Comparison of ENCODE assay signal across 1 cellular context in the genomic region with DNA sequence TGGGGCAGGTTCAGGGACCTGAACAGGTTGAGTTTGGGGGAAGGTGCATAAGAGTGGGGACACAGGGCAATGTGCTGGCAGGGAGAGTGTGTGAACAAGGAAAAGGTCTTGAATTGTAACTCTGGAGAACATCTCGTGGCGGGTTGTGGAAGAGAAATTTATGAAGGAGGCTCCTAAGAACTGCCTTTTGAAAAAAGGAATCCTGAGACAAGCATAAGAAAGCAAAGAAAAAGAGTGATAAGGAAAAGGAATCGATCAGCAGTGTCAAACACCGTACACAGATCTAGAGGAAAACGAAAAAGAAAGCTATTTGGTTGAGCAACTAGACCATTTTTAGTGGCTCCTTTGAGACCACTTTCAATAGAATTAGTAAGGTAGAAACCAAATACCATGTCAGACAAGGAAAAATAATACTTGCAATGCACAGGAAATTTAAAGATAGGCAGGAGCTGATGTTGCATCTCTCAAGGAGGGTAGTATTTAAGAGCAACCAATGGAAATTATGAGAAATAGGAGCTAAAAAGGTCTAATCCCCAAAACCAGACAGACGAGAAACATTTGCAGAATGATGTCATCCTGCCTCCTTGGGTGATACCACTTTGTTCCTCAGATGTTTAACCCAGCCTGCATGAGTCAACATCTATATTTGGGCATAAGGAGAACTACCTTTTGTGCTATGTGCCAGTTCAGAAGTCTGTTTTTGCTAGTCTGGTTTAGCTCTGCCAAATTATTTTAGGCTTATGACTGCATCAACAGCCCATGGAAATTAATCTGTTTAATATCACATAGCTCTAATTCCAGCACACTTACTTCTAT.
TF ChIP-seq lines count a peak whose summit lies in the region.

No MANE protein-coding gene starts in this region.

TF ChIP-seq in K562, 482 proteins besides CTCF, POLR2A, EP300 and RAD21 (continued from another document):
- TF ChIP-seq ATF7 (IDR thresholded peaks at IDR 0.05) (peak; percentile 18; the same call in 1 of the 2 replicates), MEF2A (IDR thresholded peaks at IDR 0.05; ENCODE audit: control insufficient read depth, low read depth, low read length) (peak; percentile 44; the same call in 1 of the 2 replicates), FOSL1 (tag; conservative IDR thresholded peaks at IDR 0.05) (peak; percentile 75), MTF1 (CRISPR knock-in tag; IDR thresholded peaks at IDR 0.05; ENCODE audit: borderline replicate concordance) (no peak), RBM17 (IDR thresholded peaks at IDR 0.05; ENCODE audit: borderline replicate concordance, low read depth, low read length) (no peak), HMGN3 (IDR thresholded peaks at IDR 0.05; ENCODE audit: borderline replicate concordance, extremely low read depth, insufficient read length, low read depth, low read length) (no peak), JUND (IDR thresholded peaks at IDR 0.05; ENCODE audit: borderline replicate concordance, low read depth, low read length) (0 out of 2 replicates have a peak, but pooled peaks have one; percentile 7), JUND (tag; IDR thresholded peaks at IDR 0.05; ENCODE audit: borderline replicate concordance, low read depth, low read length) (peak; percentile 72; the same call in 2 of the 3 replicates), PRDM10 (IDR thresholded peaks at IDR 0.05; ENCODE audit: partially characterized antibody) (peak; percentile 66)
- TF ChIP-seq, protein P1, sequence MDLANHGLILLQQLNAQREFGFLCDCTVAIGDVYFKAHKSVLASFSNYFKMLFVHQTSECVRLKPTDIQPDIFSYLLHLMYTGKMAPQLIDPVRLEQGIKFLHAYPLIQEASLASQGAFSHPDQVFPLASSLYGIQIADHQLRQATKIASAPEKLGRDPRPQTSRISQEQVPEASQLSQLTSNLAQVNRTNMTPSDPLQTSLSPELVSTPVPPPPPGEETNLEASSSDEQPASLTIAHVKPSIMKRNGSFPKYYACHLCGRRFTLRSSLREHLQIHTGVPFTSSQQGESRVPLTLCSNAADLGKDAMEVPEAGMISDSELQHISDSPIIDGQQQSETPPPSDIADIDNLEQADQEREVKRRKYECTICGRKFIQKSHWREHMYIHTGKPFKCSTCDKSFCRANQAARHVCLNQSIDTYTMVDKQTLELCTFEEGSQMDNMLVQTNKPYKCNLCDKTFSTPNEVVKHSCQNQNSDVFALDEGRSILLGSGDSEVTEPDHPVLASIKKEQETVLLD (IDR thresholded peaks at IDR 0.05): no peak
- TF ChIP-seq, protein P2, sequence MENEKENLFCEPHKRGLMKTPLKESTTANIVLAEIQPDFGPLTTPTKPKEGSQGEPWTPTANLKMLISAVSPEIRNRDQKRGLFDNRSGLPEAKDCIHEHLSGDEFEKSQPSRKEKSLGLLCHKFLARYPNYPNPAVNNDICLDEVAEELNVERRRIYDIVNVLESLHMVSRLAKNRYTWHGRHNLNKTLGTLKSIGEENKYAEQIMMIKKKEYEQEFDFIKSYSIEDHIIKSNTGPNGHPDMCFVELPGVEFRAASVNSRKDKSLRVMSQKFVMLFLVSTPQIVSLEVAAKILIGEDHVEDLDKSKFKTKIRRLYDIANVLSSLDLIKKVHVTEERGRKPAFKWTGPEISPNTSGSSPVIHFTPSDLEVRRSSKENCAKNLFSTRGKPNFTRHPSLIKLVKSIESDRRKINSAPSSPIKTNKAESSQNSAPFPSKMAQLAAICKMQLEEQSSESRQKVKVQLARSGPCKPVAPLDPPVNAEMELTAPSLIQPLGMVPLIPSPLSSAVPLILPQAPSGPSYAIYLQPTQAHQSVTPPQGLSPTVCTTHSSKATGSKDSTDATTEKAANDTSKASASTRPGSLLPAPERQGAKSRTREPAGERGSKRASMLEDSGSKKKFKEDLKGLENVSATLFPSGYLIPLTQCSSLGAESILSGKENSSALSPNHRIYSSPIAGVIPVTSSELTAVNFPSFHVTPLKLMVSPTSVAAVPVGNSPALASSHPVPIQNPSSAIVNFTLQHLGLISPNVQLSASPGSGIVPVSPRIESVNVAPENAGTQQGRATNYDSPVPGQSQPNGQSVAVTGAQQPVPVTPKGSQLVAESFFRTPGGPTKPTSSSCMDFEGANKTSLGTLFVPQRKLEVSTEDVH (IDR thresholded peaks at IDR 0.05; ENCODE audit: low read depth, partially characterized antibody): no peak
TF ChIP-seq in K562: peak in this region for 7.
